In genomic region chr1:52904590-52905375, GRCh38 we compare ENCODE assay signal across 7 cellular contexts.
DNase-seq lines count a peak whose midpoint lies in the region; ATAC-seq and TF ChIP-seq lines count a peak whose summit lies in the region.

No MANE protein-coding gene starts in this region.

- TF ChIP-seq CTCF in GM10266 (IDR thresholded peaks at IDR 0.05; ENCODE audit: control insufficient read depth, insufficient read depth, low read depth, missing control alignments), result peak; percentile 53

- TF ChIP-seq RAD21 in Ishikawa (IDR thresholded peaks at IDR 0.05; ENCODE audit: low read depth), result peak; percentile 66

- no peak for TF ChIP-seq POLR2A in GM18505 (IDR thresholded peaks at IDR 0.05; ENCODE audit: borderline replicate concordance, extremely low read depth, insufficient read depth, insufficient read length)

- no peak for TF ChIP-seq EP300 in Ishikawa (IDR thresholded peaks at IDR 0.05; ENCODE audit: borderline replicate concordance)

- ATAC-seq in GM18505 (IDR thresholded peaks at IDR 0.05; ENCODE audit: unreplicated experiment), result no peak

- peak; percentile 68 for DNase-seq in GM10266 (ENCODE audit: extremely low spot score)
- DNase-seq in activated CD4-positive, alpha-beta T cell treated with anti-CD3 and anti-CD28 coated beads for 1 hour, result peak; percentile 19
- DNase-seq in germinal center (ENCODE audit: low spot score), result peak; percentile 77
- peak; percentile 61 for DNase-seq in stimulated activated CD8-positive, alpha-beta memory T cell treated with anti-CD3 and anti-CD28 coated beads, Interleukin-4, amount 100 ng/mL, for 48 hours
- no peak for DNase-seq in middle frontal gyrus (ENCODE audit: extremely low spot score, low spot score)

TF ChIP-seq in Ishikawa, 13 proteins besides CTCF, POLR2A, EP300 and RAD21:
- TF ChIP-seq ZBTB7A (IDR thresholded peaks at IDR 0.05; ENCODE audit: low read depth), result no peak
- TF ChIP-seq TCF12 (IDR thresholded peaks at IDR 0.05; ENCODE audit: low read depth), result no peak
- TF ChIP-seq FOXM1 (IDR thresholded peaks at IDR 0.05; ENCODE audit: borderline replicate concordance, low read depth), result no peak
- no peak for TF ChIP-seq TEAD4 (IDR thresholded peaks at IDR 0.05)
- no peak for TF ChIP-seq CREB1 (IDR thresholded peaks at IDR 0.05; ENCODE audit: low read depth)
